12 cellular contexts compared by ENCODE assay signal in the genomic region with DNA sequence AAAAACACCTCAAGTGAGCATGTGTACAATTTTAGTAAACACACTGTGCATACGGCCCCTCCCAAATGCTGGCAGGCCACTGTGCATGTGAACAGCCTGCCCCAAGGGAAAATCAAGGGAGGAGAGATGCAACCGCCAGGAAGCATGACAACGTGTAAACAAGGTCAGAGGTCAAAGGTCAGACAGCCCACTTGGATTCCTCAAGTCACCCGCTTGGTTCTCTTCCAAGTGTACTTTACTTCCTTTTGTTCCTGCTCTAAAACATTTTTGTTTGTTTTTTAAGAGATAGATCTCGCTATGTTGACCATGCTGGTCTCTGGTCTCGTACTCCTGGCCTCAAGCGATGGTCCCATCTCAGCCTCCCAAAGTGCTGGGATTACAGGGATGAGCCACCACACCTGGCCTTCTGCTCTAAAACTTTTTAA.
"Had no signal": no experiment of that assay in that cellular context is flagged by ENCODE, and none has a peak within 500 bp of the region (broad histone marks: within the 10 kb centered on the region; RNA-seq: fewer than 3 reads in every experiment).

No MANE protein-coding gene starts in this region.

- DNase-seq: activated CD4-positive, alpha-beta memory T cell treated with anti-CD3 and anti-CD28 coated beads, Interleukin-2, amount 10 ng/mL, durations not matched to agents 7 days and 5 days; activated naive CD8-positive, alpha-beta T cell treated with anti-CD3 and anti-CD28 coated beads, Interleukin-2, amount 10 ng/mL, durations not matched to agents 7 days and 5 days; activated T-cell treated with anti-CD3 and anti-CD28 coated beads, Interleukin-2, amount 50 U/mL, for 72 hours; anterior cingulate cortex; foreskin melanocyte; head of caudate nucleus; left ventricle myocardium inferior; stimulated activated CD4-positive, alpha-beta T cell treated with anti-CD3 and anti-CD28 coated beads, Interleukin-15, amount 100 ng/mL, for 24 hours; stimulated activated CD4-positive, alpha-beta T cell treated with anti-CD3 and anti-CD28 coated beads, Interleukin-4, amount 100 ng/mL, for 24 hours; testis had no signal

- H3K9me3 Mint-ChIP-seq: activated CD4-positive, alpha-beta memory T cell treated with anti-CD3 and anti-CD28 coated beads, Interleukin-2, amount 10 ng/mL, durations not matched to agents 7 days and 5 days; activated naive CD8-positive, alpha-beta T cell treated with anti-CD3 and anti-CD28 coated beads, Interleukin-2, amount 10 ng/mL, durations not matched to agents 7 days and 5 days; activated T-cell treated with anti-CD3 and anti-CD28 coated beads, Interleukin-2, amount 50 U/mL, for 72 hours; stimulated activated naive CD8-positive, alpha-beta T cell treated with anti-CD3 and anti-CD28 coated beads, Interleukin-15, Interleukin-2, amounts not matched to agents 100 ng/mL and 50 ng/mL, for 24 hours had no signal

- H3K36me3 ChIP-seq: left ventricle myocardium inferior had no signal

- H3K4me1 ChIP-seq: left ventricle myocardium inferior, parathyroid adenoma, testis had no signal

- H3K27ac Mint-ChIP-seq: activated CD4-positive, alpha-beta memory T cell treated with anti-CD3 and anti-CD28 coated beads, Interleukin-2, amount 10 ng/mL, durations not matched to agents 7 days and 5 days; activated naive CD8-positive, alpha-beta T cell treated with anti-CD3 and anti-CD28 coated beads, Interleukin-2, amount 10 ng/mL, durations not matched to agents 7 days and 5 days; activated T-cell treated with anti-CD3 and anti-CD28 coated beads, Interleukin-2, amount 50 U/mL, for 72 hours; stimulated activated naive CD8-positive, alpha-beta T cell treated with anti-CD3 and anti-CD28 coated beads, Interleukin-15, Interleukin-2, amounts not matched to agents 100 ng/mL and 50 ng/mL, for 24 hours had no signal

- H3K4me3 Mint-ChIP-seq: activated CD4-positive, alpha-beta memory T cell treated with anti-CD3 and anti-CD28 coated beads, Interleukin-2, amount 10 ng/mL, durations not matched to agents 7 days and 5 days; activated naive CD8-positive, alpha-beta T cell treated with anti-CD3 and anti-CD28 coated beads, Interleukin-2, amount 10 ng/mL, durations not matched to agents 7 days and 5 days; activated T-cell treated with anti-CD3 and anti-CD28 coated beads, Interleukin-2, amount 50 U/mL, for 72 hours; stimulated activated naive CD8-positive, alpha-beta T cell treated with anti-CD3 and anti-CD28 coated beads, Interleukin-15, Interleukin-2, amounts not matched to agents 100 ng/mL and 50 ng/mL, for 24 hours had no signal

- H3K27ac ChIP-seq: left ventricle myocardium inferior, parathyroid adenoma, testis had no signal

- H3K4me3 ChIP-seq: left ventricle myocardium inferior, testis had no signal

- H3K27me3 Mint-ChIP-seq: activated CD4-positive, alpha-beta memory T cell treated with anti-CD3 and anti-CD28 coated beads, Interleukin-2, amount 10 ng/mL, durations not matched to agents 7 days and 5 days had no signal

- ATAC-seq: activated T-cell treated with anti-CD3 and anti-CD28 coated beads, Interleukin-2, amount 50 U/mL, for 72 hours had no signal

- H3K4me1 Mint-ChIP-seq: activated CD4-positive, alpha-beta memory T cell treated with anti-CD3 and anti-CD28 coated beads, Interleukin-2, amount 10 ng/mL, durations not matched to agents 7 days and 5 days; activated naive CD8-positive, alpha-beta T cell treated with anti-CD3 and anti-CD28 coated beads, Interleukin-2, amount 10 ng/mL, durations not matched to agents 7 days and 5 days had no signal

- H3K36me3 Mint-ChIP-seq: activated naive CD8-positive, alpha-beta T cell treated with anti-CD3 and anti-CD28 coated beads, Interleukin-2, amount 10 ng/mL, durations not matched to agents 7 days and 5 days had no signal

- H3K9me3 ChIP-seq: left ventricle myocardium inferior, testis had no signal

- H3K27me3 ChIP-seq: testis had no signal

- H3K9ac ChIP-seq: parathyroid adenoma had no signal
